In genomic region chr17:45171338-45172231, GRCh38 we compare ENCODE assay signal across 8 cellular contexts. TPM values are rescaled to one million over a fixed set of nuclear protein-coding genes. Genes with fewer than 3 reads are reported as not detected.
DNase-seq lines count a peak whose midpoint lies in the region; ATAC-seq and TF ChIP-seq lines count a peak whose summit lies in the region.

No MANE protein-coding gene starts in this region.

- no peak overlapping the region for H3K4me2 ChIP-seq in trophoblast cell (ENCODE audit: low read length)

- peak overlapping the region; percentile 24 for H3K4me3 ChIP-seq in HFF-Myc (replicated peaks; ENCODE audit: low read depth, low read length)
- H3K4me3 ChIP-seq in foreskin fibroblast (ENCODE audit: low read depth in 1 of 2, low read length in 2 of 2) = peak overlapping the region; percentile 29 to 49
- no peak overlapping the region for H3K4me3 ChIP-seq in trophoblast cell (ENCODE audit: low read depth, low read length)

- peak overlapping the region; percentile 71 for H4K91ac ChIP-seq in trophoblast cell (ENCODE audit: low read depth, low read length)

- peak overlapping the region; percentile 53 for H2AFZ ChIP-seq in trophoblast cell (ENCODE audit: insufficient read depth, low read length, poor library complexity)

- H3K27ac ChIP-seq in trophoblast cell (ENCODE audit: low read depth, low read length) = no peak overlapping the region

- no peak for DNase-seq in HFF-Myc (ENCODE audit: extremely low read depth, low read depth)
- peak in 1 of 2 donors; percentile 20 for DNase-seq in foreskin fibroblast
- peak; percentile 48 to 53 for DNase-seq in trophoblast cell
- DNase-seq in Ammon's horn (ENCODE audit: low spot score) = no peak
- no peak for DNase-seq in NCI-H2029 (lab: John Stamatoyannopoulos, UW)

- H3K4ac ChIP-seq in trophoblast cell (ENCODE audit: low read depth, low read length) = peak overlapping the region; percentile 20

- peak overlapping the region; percentile 74 for H4K8ac ChIP-seq in trophoblast cell (ENCODE audit: low read depth, low read length)

- H3K18ac ChIP-seq in trophoblast cell (ENCODE audit: low read length) = peak overlapping the region; percentile 47

- no peaks in the 10 kb centered on the region for H3K9me3 ChIP-seq in trophoblast cell (ENCODE audit: insufficient read depth, low read depth, low read length)

- peak overlapping the region; percentile 67 for H2BK120ac ChIP-seq in trophoblast cell (ENCODE audit: insufficient read depth, low read length, poor library complexity)

- TF ChIP-seq CTCF in HFF-Myc (IDR thresholded peaks at IDR 0.05; ENCODE audit: low read depth, low read length, missing control alignments) (no peak), foreskin fibroblast (IDR thresholded peaks at IDR 0.05; ENCODE audit: low read depth, low read length) (no peak)

- H2BK5ac ChIP-seq in trophoblast cell (ENCODE audit: low read depth, low read length, poor library complexity) = peak overlapping the region; percentile 53

- H4K12ac ChIP-seq in trophoblast cell (ENCODE audit: low read depth, low read length) = peak overlapping the region; percentile 86

- no peak overlapping the region for H3K9ac ChIP-seq in trophoblast cell (ENCODE audit: low read length)

- H3K14ac ChIP-seq in trophoblast cell (ENCODE audit: low read length) = peak overlapping the region; percentile 51

- no peaks in the 10 kb centered on the region for H3K27me3 ChIP-seq in trophoblast cell (ENCODE audit: insufficient read depth, low read length)

- peak overlapping the region; percentile 3 for H2BK12ac ChIP-seq in trophoblast cell (ENCODE audit: low read length)

- H3K23ac ChIP-seq in trophoblast cell (ENCODE audit: low read length) = no peak overlapping the region

- ATAC-seq in SK-N-SH treated with all-trans-retinoic acid at 6 μM for 48 hours (peak; percentile 15), GM21619 (IDR thresholded peaks at IDR 0.05; ENCODE audit: unreplicated experiment) (no peak), GM18519 (IDR thresholded peaks at IDR 0.05; ENCODE audit: low FRiP score, unreplicated experiment) (no peak)

- WGBS in trophoblast cell (ENCODE audit: extremely low coverage, insufficient coverage, insufficient read length) = no CpG with 5 or more reads among the region's 20 CpGs

- no peaks in the 10 kb centered on the region for H3K36me3 ChIP-seq in trophoblast cell (ENCODE audit: control insufficient read depth in 1 of 2, insufficient read depth in 2 of 2, low read length in 2 of 2)

- H3K79me2 ChIP-seq in trophoblast cell (ENCODE audit: control insufficient read depth, insufficient read depth, low read length, poor library complexity) = no peaks in the 10 kb centered on the region

- peak overlapping the region; percentile 22 for H2AK5ac ChIP-seq in trophoblast cell (ENCODE audit: low read length)

- H3K4me1 ChIP-seq in trophoblast cell (ENCODE audit: control insufficient read depth in 1 of 2, insufficient read depth in 2 of 2, low read length in 2 of 2) = peaks cover 27 to 29% of the 10 kb centered on the region in 2 experiments

- H3K79me1 ChIP-seq in trophoblast cell (ENCODE audit: low read length) = peaks cover 17% of the 10 kb centered on the region

TF ChIP-seq in SK-N-SH treated with all-trans-retinoic acid at 6 μM for 48 hours, 23 proteins besides CTCF, POLR2A, EP300 and RAD21:
- TF ChIP-seq ZNF70 (CRISPR knock-in tag; IDR thresholded peaks at IDR 0.05) = no peak
- TF ChIP-seq ZFP30 (CRISPR knock-in tag; IDR thresholded peaks at IDR 0.05) = no peak
- no peak for TF ChIP-seq ISL1 (CRISPR knock-in tag; IDR thresholded peaks at IDR 0.05)
- TF ChIP-seq RARB (CRISPR knock-in tag; IDR thresholded peaks at IDR 0.05) = no peak
- TF ChIP-seq GLIS3 (CRISPR knock-in tag; IDR thresholded peaks at IDR 0.05) = no peak
- no peak for TF ChIP-seq POU6F1 (CRISPR knock-in tag; IDR thresholded peaks at IDR 0.05; ENCODE audit: borderline replicate concordance, low read depth)
- no peak for TF ChIP-seq ZC3H10 (CRISPR knock-in tag; IDR thresholded peaks at IDR 0.05)
- no peak for TF ChIP-seq SNAI2 (CRISPR knock-in tag; IDR thresholded peaks at IDR 0.05)
- TF ChIP-seq BACH2 (CRISPR knock-in tag; IDR thresholded peaks at IDR 0.05; ENCODE audit: borderline replicate concordance) = no peak
- TF ChIP-seq ARNTL (CRISPR knock-in tag; IDR thresholded peaks at IDR 0.05; ENCODE audit: borderline replicate concordance, low read depth) = no peak
- no peak for TF ChIP-seq PATZ1 (CRISPR knock-in tag; IDR thresholded peaks at IDR 0.05; ENCODE audit: borderline replicate concordance)
- no peak for TF ChIP-seq ESRRG (CRISPR knock-in tag; IDR thresholded peaks at IDR 0.05)
- TF ChIP-seq TOX (CRISPR knock-in tag; IDR thresholded peaks at IDR 0.05; ENCODE audit: borderline replicate concordance) = no peak

RNA-seq across cellular contexts. Expression of gene HEXIM2, which starts 9.9 kb away (rescaled TPM):
- polyA plus RNA-seq in trophoblast cell (2013) = 4.2 and 4.3 TPM in 2 replicates

RNA-seq across cellular contexts. Expression of gene HEXIM1, which starts 23.3 kb away (rescaled TPM):
- 108 and 114 TPM in 2 replicates for polyA plus RNA-seq in trophoblast cell (2013)

RNA-seq across cellular contexts. Expression of gene ACBD4, which starts 36.1 kb away (rescaled TPM):
- 3.8 TPM in 2 replicates for polyA plus RNA-seq in trophoblast cell (2013)

RNA-seq across cellular contexts. Expression of gene PLCD3, which starts 39.3 kb away (rescaled TPM):
- polyA plus RNA-seq in trophoblast cell (2013) = 53.9 and 61.0 TPM in 2 replicates

RNA-seq across cellular contexts. Expression of gene FMNL1, which starts 50.1 kb away (rescaled TPM):
- polyA plus RNA-seq in trophoblast cell (2013) = 2.4 and 2.8 TPM in 2 replicates

Comparison
In these comparisons a context has a peak if more than half of its experiments do, and no peak if none do; other contexts are left out.
1. DNase-seq: peak in trophoblast cell (2 of 2); none in HFF-Myc (single experiment), Ammon's horn (single experiment) and NCI-H2029 (single experiment).